8 cellular contexts compared by ENCODE assay signal in genomic region chr11:19742595-19743292, GRCh38. TPM values are rescaled to one million over a fixed set of nuclear protein-coding genes. Genes with fewer than 3 reads are reported as not detected.
DNase-seq lines count a peak whose midpoint lies in the region; ATAC-seq and TF ChIP-seq lines count a peak whose summit lies in the region.

No MANE protein-coding gene starts in this region.

- H3K36me3 ChIP-seq in A673 (ENCODE audit: insufficient read depth, low read length, poor library complexity, severe bottlenecking), result no peaks in the 10 kb centered on the region

- H3K27me3 ChIP-seq in A673 (replicated peaks; ENCODE audit: insufficient read depth, low read depth, low read length, poor library complexity), result no peaks in the 10 kb centered on the region

- H3K4me3 Mint-ChIP-seq in endothelial cell (ENCODE audit: unreplicated experiment), result no peak overlapping the region

- H3K36me3 Mint-ChIP-seq in endothelial cell (ENCODE audit: low read depth, unreplicated experiment), result no peaks in the 10 kb centered on the region

- H3K9me3 ChIP-seq in A673 (ENCODE audit: low read depth, low read length, poor library complexity, severe bottlenecking), result no peaks in the 10 kb centered on the region

- no peaks in the 10 kb centered on the region for H3K4me1 ChIP-seq in A673 (ENCODE audit: insufficient read depth, low read length, poor library complexity, severe bottlenecking)

- peak; percentile 57 for DNase-seq in A673 (ENCODE audit: low spot score)
- peak; percentile 68 for DNase-seq in NCI-H748 (lab: John Stamatoyannopoulos, UW; ENCODE audit: unreplicated experiment)
- DNase-seq in activated CD8-positive, alpha-beta memory T cell treated with anti-CD3 and anti-CD28 coated beads for 4 hours (ENCODE audit: low read depth in 2 of 2), result peak; percentile 26 to 41
- peak; percentile 82 for DNase-seq in endothelial cell (ENCODE audit: low spot score)
- peak; percentile 83 for DNase-seq in mucosa of gallbladder (ENCODE audit: low spot score)
- peak; percentile 21 for DNase-seq in stimulated activated CD8-positive, alpha-beta memory T cell treated with anti-CD3 and anti-CD28 coated beads, Interleukin-7, amount 100 ng/mL, for 24 hours (ENCODE audit: low read depth)

- H3K27ac Mint-ChIP-seq in endothelial cell (ENCODE audit: unreplicated experiment), result no peak overlapping the region

- H3K4me1 Mint-ChIP-seq in endothelial cell (ENCODE audit: unreplicated experiment), result peaks cover 3% of the 10 kb centered on the region

- TF ChIP-seq CTCF in A673 (conservative IDR thresholded peaks at IDR 0.05; ENCODE audit: low read depth, low read length) (peak; percentile 71), endothelial cell (IDR thresholded peaks at IDR 0.05; ENCODE audit: unreplicated experiment) (peak; percentile 87)

- CTCF ChIA-PET in A673 (lab: Charles Lee), result interaction anchor here (0.9 to 1.0 kb wide), 2 partner anchors 179 to 185 kb away, joined by 3 to 5 read pairs; no protein-coding TSS in a partner anchor

- no TSS peak for BruUV-seq in A673 (replicated peaks; lab: Mats Ljungman, UMichigan)

- peak; percentile 75 for ATAC-seq in GM18519 (IDR thresholded peaks at IDR 0.05; ENCODE audit: low FRiP score, unreplicated experiment)
- peak; percentile 86 for ATAC-seq in HG03442 (IDR thresholded peaks at IDR 0.05; ENCODE audit: unreplicated experiment)

- intact Hi-C loops in A673 (cut with micrococcal nuclease; ENCODE audit: unreplicated experiment), result loop anchor here (1.0 kb wide), 1 partner anchor 178 kb away; no protein-coding TSS in a partner anchor

- POLR2A ChIA-PET in A673 (lab: Charles Lee; ENCODE audit: low non-redundant PET), result no interaction called here

- H3K27me3 Mint-ChIP-seq in endothelial cell (ENCODE audit: unreplicated experiment), result no peaks in the 10 kb centered on the region

- no peaks in the 10 kb centered on the region for H3K9me3 Mint-ChIP-seq in endothelial cell (ENCODE audit: unreplicated experiment)

- no peak overlapping the region for H3K27ac ChIP-seq in A673 (ENCODE audit: low read depth, low read length, poor library complexity, severe bottlenecking)

- H3K4me3 ChIP-seq in A673 (ENCODE audit: low read depth, low read length, poor library complexity, severe bottlenecking), result no peak overlapping the region

RNA-seq across cellular contexts. Expression of gene NAV2, which starts 30.1 kb away (rescaled TPM):
- total RNA-seq in A673 (2021) (0.07 TPM in 1 of 2 replicates, not detected in the other), endothelial cell (ENCODE audit: unreplicated experiment) (15.6 TPM), mucosa of gallbladder (5.3 TPM)

Comparison
In these comparisons a context has a peak if more than half of its experiments do, and no peak if none do; other contexts are left out.
1. DNase-seq: peak in every context shown above with its lines; median percentile 83 in mucosa of gallbladder; 82 in endothelial cell; 68 in NCI-H748; 57 in A673; 34 in activated CD8-positive, alpha-beta memory T cell treated with anti-CD3 and anti-CD28 coated beads for 4 hours; 21 in stimulated activated CD8-positive, alpha-beta memory T cell treated with anti-CD3 and anti-CD28 coated beads, Interleukin-7, amount 100 ng/mL, for 24 hours.